Comparison of ENCODE assay signal across 18 cellular contexts in the genomic region with DNA sequence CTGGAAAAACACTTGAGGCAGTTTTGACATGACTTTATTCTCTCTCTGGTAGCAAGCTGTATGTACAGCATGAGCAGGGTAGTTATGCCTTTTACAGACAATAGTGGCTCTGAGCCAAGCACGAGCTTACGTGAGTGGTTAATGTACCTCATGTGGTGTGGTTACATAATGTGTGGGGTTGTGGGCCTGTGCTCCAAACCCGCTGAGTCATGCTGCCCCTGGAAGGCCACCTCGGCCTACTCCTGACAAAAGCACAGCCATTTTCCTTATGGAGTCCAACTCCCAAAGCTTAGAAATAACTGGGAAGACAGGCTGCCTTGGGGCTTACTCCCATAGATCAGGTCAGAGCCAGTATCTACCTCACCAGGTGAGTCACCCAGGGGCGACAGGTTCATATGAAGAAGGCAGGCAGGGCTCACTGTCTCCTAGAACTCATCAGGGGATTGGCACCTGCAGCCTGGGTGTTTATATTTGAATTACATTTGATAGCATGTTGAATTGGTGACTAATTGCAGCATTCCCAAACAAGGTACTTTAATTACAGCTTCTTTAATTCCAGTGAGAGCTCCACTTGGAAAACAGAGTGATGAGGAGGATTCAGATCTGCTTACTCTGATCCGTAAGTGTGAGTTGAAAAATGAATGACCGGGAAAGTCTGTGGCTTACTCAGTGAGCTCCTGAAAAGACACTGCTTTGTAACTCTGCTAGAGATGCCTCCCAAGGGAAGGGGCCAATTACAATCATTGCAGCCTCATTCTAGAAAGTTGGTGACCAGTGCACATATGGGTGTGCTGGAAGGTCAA.
DNase-seq lines count a peak whose midpoint lies in the region; ATAC-seq and TF ChIP-seq lines count a peak whose summit lies in the region.
"Had no signal": no experiment of that assay in that cellular context is flagged by ENCODE, and none has a peak within 500 bp of the region (broad histone marks: within the 10 kb centered on the region; RNA-seq: fewer than 3 reads in every experiment).

No MANE protein-coding gene starts in this region.

- no peak overlapping the region for H3K4me3 Mint-ChIP-seq in glutamatergic neuron (ENCODE audit: unreplicated experiment)
- no peak overlapping the region for H3K4me3 Mint-ChIP-seq in natural killer cell
- H3K4me3 Mint-ChIP-seq: activated CD4-positive, alpha-beta memory T cell treated with anti-CD3 and anti-CD28 coated beads, Interleukin-2, amount 10 ng/mL, durations not matched to agents 7 days and 5 days; neural crest cell had no signal

- no peak for TF ChIP-seq CTCF in glutamatergic neuron (IDR thresholded peaks at IDR 0.05; ENCODE audit: partially characterized antibody, unreplicated experiment)
- TF ChIP-seq CTCF in natural killer cell (IDR thresholded peaks at IDR 0.05) = no peak

- H3K27ac Mint-ChIP-seq in glutamatergic neuron (ENCODE audit: unreplicated experiment) = peak overlapping the region; percentile 31
- H3K27ac Mint-ChIP-seq in natural killer cell = no peak overlapping the region
- H3K27ac Mint-ChIP-seq: activated CD4-positive, alpha-beta memory T cell treated with anti-CD3 and anti-CD28 coated beads, Interleukin-2, amount 10 ng/mL, durations not matched to agents 7 days and 5 days had no signal

- peaks cover 2% of the 10 kb centered on the region for H3K9me3 Mint-ChIP-seq in glutamatergic neuron (ENCODE audit: unreplicated experiment)
- H3K9me3 Mint-ChIP-seq in natural killer cell = peaks cover 0 to under 1% of the 10 kb centered on the region in 2 donors
- H3K9me3 Mint-ChIP-seq: activated CD4-positive, alpha-beta memory T cell treated with anti-CD3 and anti-CD28 coated beads, Interleukin-2, amount 10 ng/mL, durations not matched to agents 7 days and 5 days; neural crest cell had no signal

- H3K36me3 Mint-ChIP-seq in glutamatergic neuron (ENCODE audit: unreplicated experiment) (no peaks in the 10 kb centered on the region), natural killer cell (no peaks in the 10 kb centered on the region)

- DNase-seq in COR-L47 (lab: John Stamatoyannopoulos, UW) (peak; percentile 81), LHCN-M2 (ENCODE audit: low read depth) (peak; percentile 7), SK-N-DZ (ENCODE audit: low spot score) (peak; percentile 51), glutamatergic neuron (no peak), CD1c-positive myeloid dendritic cell (ENCODE audit: extremely low spot score) (no peak), natural killer cell (no peak), KG1 (lab: John Stamatoyannopoulos, UW) (no peak)
- DNase-seq: activated CD4-positive, alpha-beta memory T cell treated with anti-CD3 and anti-CD28 coated beads, Interleukin-2, amount 10 ng/mL, durations not matched to agents 7 days and 5 days; cortex of kidney; EL; lower lobe of right lung; NCI-H1092; NCI-H510A; sigmoid colon; stimulated activated CD4-positive, alpha-beta T cell treated with anti-CD3 and anti-CD28 coated beads, Interleukin-4, amount 100 ng/mL, for 4 hours; tibial artery had no signal

- ATAC-seq in natural killer cell (no peak), HG02623 (IDR thresholded peaks at IDR 0.05; ENCODE audit: unreplicated experiment) (no peak)
- ATAC-seq: lower lobe of right lung had no signal

- H3K27me3 Mint-ChIP-seq in glutamatergic neuron (ENCODE audit: unreplicated experiment) = peaks cover 3% of the 10 kb centered on the region
- no peaks in the 10 kb centered on the region for H3K27me3 Mint-ChIP-seq in natural killer cell (ENCODE audit: low read depth in 2 of 2)
- H3K27me3 Mint-ChIP-seq: activated CD4-positive, alpha-beta memory T cell treated with anti-CD3 and anti-CD28 coated beads, Interleukin-2, amount 10 ng/mL, durations not matched to agents 7 days and 5 days had no signal

- intact Hi-C loops in natural killer cell (cut with micrococcal nuclease) = no loop called here

- H3K4me1 Mint-ChIP-seq in glutamatergic neuron (ENCODE audit: low read depth, unreplicated experiment) (peaks cover 13% of the 10 kb centered on the region), natural killer cell (no peaks in the 10 kb centered on the region)
- H3K4me1 Mint-ChIP-seq: activated CD4-positive, alpha-beta memory T cell treated with anti-CD3 and anti-CD28 coated beads, Interleukin-2, amount 10 ng/mL, durations not matched to agents 7 days and 5 days had no signal

Comparison
In these comparisons a context has a peak if more than half of its experiments do, and no peak if none do; other contexts are left out.
1. DNase-seq: peak in COR-L47 (single experiment), LHCN-M2 (single experiment) and SK-N-DZ (single experiment); none in glutamatergic neuron (single experiment), CD1c-positive myeloid dendritic cell (single experiment), natural killer cell (single experiment) and KG1 (single experiment).